In genomic region chr2:36802952-36803351, GRCh38 we compare ENCODE assay signal across 16 cellular contexts.
"Had no signal": no experiment of that assay in that cellular context is flagged by ENCODE, and none has a peak within 500 bp of the region (broad histone marks: within the 10 kb centered on the region; RNA-seq: fewer than 3 reads in every experiment).

No MANE protein-coding gene starts in this region.

- DNase-seq: IMR-90, Karpas-422, KG1, MG63, NCI-H1092 treated with DMSO at 0.1 percent for 48 hours, NCI-H1436, NCI-H187, NCI-H2029, NCI-H2081 treated with DMSO at 0.1 percent for 48 hours, NCI-H2227 treated with DMSO at 0.1 percent for 48 hours, NCI-H524 treated with DMSO at 0.1 percent for 48 hours, NCI-H69, NCI-H774, Right ventricle myocardium superior, RPMI8226, SIG-M5 had no signal
